Comparison of ENCODE assay signal across 10 cellular contexts in the genomic region with DNA sequence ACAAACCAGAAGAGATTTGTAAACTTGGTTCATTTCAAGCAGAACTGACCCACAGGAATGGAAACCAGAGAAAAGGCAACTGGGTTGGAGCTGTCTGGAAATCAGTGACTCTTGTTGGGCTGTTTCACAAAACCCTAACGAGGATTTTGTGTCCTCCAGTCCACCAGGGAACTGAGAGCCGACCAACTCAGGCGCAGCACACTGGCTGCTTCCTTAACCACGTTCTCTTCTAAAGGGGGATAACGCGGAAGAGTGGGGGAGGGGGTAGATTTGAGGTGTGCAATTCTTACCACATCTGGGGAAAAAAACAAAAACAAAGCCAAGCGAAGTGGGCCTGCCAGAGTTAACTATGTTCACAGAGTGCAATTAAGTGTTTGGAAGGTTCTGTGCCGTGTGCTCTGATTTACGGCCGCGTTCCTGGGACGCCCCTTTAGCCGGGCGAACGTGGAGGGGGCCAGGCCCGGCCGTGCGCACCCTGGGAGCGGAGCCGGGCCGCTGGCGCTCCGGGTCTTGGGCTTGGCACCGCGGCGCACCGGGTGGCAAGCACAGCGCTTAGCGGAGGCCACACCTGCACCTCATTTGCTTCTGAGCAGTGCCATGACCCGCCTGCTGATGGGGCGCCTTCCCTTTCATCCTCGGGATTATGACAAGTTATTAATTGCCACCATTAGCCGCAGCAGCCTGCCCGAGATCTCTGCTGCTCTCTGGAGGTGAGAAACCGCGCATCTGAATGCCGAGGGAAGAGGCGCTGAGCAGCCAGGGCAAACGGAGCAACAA.
DNase-seq lines count a peak whose midpoint lies in the region; ATAC-seq and TF ChIP-seq lines count a peak whose summit lies in the region.
"Had no signal": no experiment of that assay in that cellular context is flagged by ENCODE, and none has a peak within 500 bp of the region (broad histone marks: within the 10 kb centered on the region; RNA-seq: fewer than 3 reads in every experiment).

No MANE protein-coding gene starts in this region.

- no peaks in the 10 kb centered on the region for H3K9me2 ChIP-seq in MM.1S (replicated peaks; ENCODE audit: insufficient read depth, low read length)

- H3K4me1 ChIP-seq in BLaER1 = no peaks in the 10 kb centered on the region
- no peaks in the 10 kb centered on the region for H3K4me1 ChIP-seq in MM.1S (ENCODE audit: low read length)
- peaks cover 0 to 10% (median 8%) of the 10 kb centered on the region in 4 donors for H3K4me1 ChIP-seq in esophagus muscularis mucosa
- H3K4me1 ChIP-seq: breast epithelium had no signal

- WGBS in esophagus muscularis mucosa = 16% methylated on average over 18 of the region's 39 CpGs

- no peak for DNase-seq in MM.1S
- DNase-seq in esophagus muscularis mucosa (ENCODE audit: extremely low spot score) = no peak
- DNase-seq in mucosa of gallbladder (ENCODE audit: low spot score) = peak; percentile 15
- no peak for DNase-seq in epidermal melanocyte (ENCODE audit: insufficient read length, low spot score)
- DNase-seq in GM20000 (ENCODE audit: low spot score) = no peak
- DNase-seq: HFFc6 had no signal

- no peak for ATAC-seq in HG03095 (IDR thresholded peaks at IDR 0.05; ENCODE audit: unreplicated experiment)
- ATAC-seq in HG03139 (IDR thresholded peaks at IDR 0.05; ENCODE audit: unreplicated experiment) = no peak

- intact Hi-C loops in esophagus muscularis mucosa (cut with DNase I) = no loop called here

- no peaks in the 10 kb centered on the region for H3F3A ChIP-seq in MM.1S (ENCODE audit: insufficient read depth, low read length)

- H3K9ac ChIP-seq in BLaER1 (no peak overlapping the region), MM.1S (ENCODE audit: low read length) (no peak overlapping the region)

- H4K20me1 ChIP-seq in BLaER1 (no peaks in the 10 kb centered on the region), MM.1S (ENCODE audit: insufficient read depth, low read length) (no peaks in the 10 kb centered on the region)

- peaks cover 21% of the 10 kb centered on the region for H3K27me3 ChIP-seq in BLaER1
- H3K27me3 ChIP-seq in MM.1S (replicated peaks; ENCODE audit: insufficient read depth, low read length) = no peaks in the 10 kb centered on the region
- peaks cover 0 to 67% (median 4%) of the 10 kb centered on the region in 4 donors for H3K27me3 ChIP-seq in esophagus muscularis mucosa

- H3K27ac ChIP-seq in BLaER1 (no peak overlapping the region), MM.1S (ENCODE audit: low read length) (no peak overlapping the region), esophagus muscularis mucosa (replicated peaks in 1 of 4) (no peak overlapping the region)
- H3K27ac ChIP-seq: breast epithelium had no signal

- H3K79me2 ChIP-seq in MM.1S (ENCODE audit: low read length) = no peaks in the 10 kb centered on the region

- H2AFZ ChIP-seq in MM.1S (ENCODE audit: low read length) = 0 out of 2 replicates have a peak overlapping the region, but pooled peaks have one; percentile 9

- TF ChIP-seq EP300 in esophagus muscularis mucosa (IDR thresholded peaks at IDR 0.05) = no peak

- H3K36me3 ChIP-seq in BLaER1 = no peaks in the 10 kb centered on the region
- no peaks in the 10 kb centered on the region for H3K36me3 ChIP-seq in MM.1S (replicated peaks; ENCODE audit: insufficient read depth, low read length)
- no peaks in the 10 kb centered on the region for H3K36me3 ChIP-seq in esophagus muscularis mucosa
- H3K36me3 ChIP-seq: breast epithelium had no signal

- H3K9me3 ChIP-seq in BLaER1 (peaks cover 17% of the 10 kb centered on the region; the same call in 1 of the 2 replicates), MM.1S (replicated peaks; ENCODE audit: insufficient read depth, low read length) (no peaks in the 10 kb centered on the region), esophagus muscularis mucosa (peaks cover 0 to 19% (median 10%) of the 10 kb centered on the region in 4 donors)

- peak overlapping the region; percentile 59 for H3K4me3 ChIP-seq in BLaER1
- no peak overlapping the region for H3K4me3 ChIP-seq in MM.1S (ENCODE audit: low read length)
- peak overlapping the region; percentile 20 to 45 (median 36) for H3K4me3 ChIP-seq in esophagus muscularis mucosa

- peak; percentile 10; the same call in 1 of the 2 replicates for TF ChIP-seq CTCF in MM.1S (IDR thresholded peaks at IDR 0.05; ENCODE audit: low read length)
- TF ChIP-seq CTCF in esophagus muscularis mucosa (IDR thresholded peaks at IDR 0.05) = peak in 1 of 3 experiments; percentile 6
- no peak for TF ChIP-seq CTCF in GM20000 (IDR thresholded peaks at IDR 0.05; ENCODE audit: extremely low read depth, missing control alignments)

- no peak for TF ChIP-seq POLR2A in esophagus muscularis mucosa (IDR thresholded peaks at IDR 0.05; ENCODE audit: low read depth)

- H3K4me2 ChIP-seq in BLaER1 = peak overlapping the region; percentile 57
- H3K4me2 ChIP-seq in MM.1S (ENCODE audit: low read depth, low read length) = no peak overlapping the region
